ENCODE assay signal across 21 cellular contexts in genomic region chr2:118657451-118657850, GRCh38.
"Had no signal": no experiment of that assay in that cellular context is flagged by ENCODE, and none has a peak within 500 bp of the region (broad histone marks: within the 10 kb centered on the region; RNA-seq: fewer than 3 reads in every experiment).

No MANE protein-coding gene starts in this region.

- H3K4me1 ChIP-seq: foreskin keratinocyte, heart right ventricle, left lung, neural progenitor cell, parathyroid adenoma, right lobe of liver, tibial nerve, upper lobe of left lung had no signal

- H3K9me3 ChIP-seq: right lobe of liver, thoracic aorta, tibial nerve, upper lobe of left lung had no signal

- H3K36me3 ChIP-seq: heart right ventricle, left lung, neural progenitor cell, right lobe of liver, thoracic aorta, tibial nerve, upper lobe of left lung had no signal

- FAIRE-seq: colon, islet of Langerhans, urothelium cell line had no signal

- H3K9ac ChIP-seq: neural progenitor cell, parathyroid adenoma had no signal

- H3K4me3 ChIP-seq: dorsolateral prefrontal cortex, heart right ventricle, left lung, neural progenitor cell, right lobe of liver, thoracic aorta, tibial nerve, upper lobe of left lung had no signal

- H3K27me3 ChIP-seq: dorsolateral prefrontal cortex, left lung, neural progenitor cell, right lobe of liver, tibial nerve, upper lobe of left lung had no signal

- H3K79me2 ChIP-seq: parathyroid adenoma had no signal

- DNase-seq: dorsolateral prefrontal cortex; effector CD4-positive, alpha-beta T cell; foreskin keratinocyte; glutamatergic neuron; heart right ventricle; hippocampal formation; left cardiac atrium; left lung; mesendoderm; midbrain; naive thymus-derived CD4-positive, alpha-beta T cell; right lobe of liver; stimulated activated CD4-positive, alpha-beta T cell treated with anti-CD3 and anti-CD28 coated beads, Interleukin-4, amount 100 ng/mL, for 4 hours; upper lobe of left lung had no signal

- H3K4me2 ChIP-seq: neural progenitor cell had no signal

- H3K27ac ChIP-seq: dorsolateral prefrontal cortex, foreskin keratinocyte, heart right ventricle, left lung, neural progenitor cell, parathyroid adenoma, right lobe of liver, thoracic aorta, tibial nerve, upper lobe of left lung had no signal

- H2AFZ ChIP-seq: neural progenitor cell, parathyroid adenoma had no signal
